In the genomic region with DNA sequence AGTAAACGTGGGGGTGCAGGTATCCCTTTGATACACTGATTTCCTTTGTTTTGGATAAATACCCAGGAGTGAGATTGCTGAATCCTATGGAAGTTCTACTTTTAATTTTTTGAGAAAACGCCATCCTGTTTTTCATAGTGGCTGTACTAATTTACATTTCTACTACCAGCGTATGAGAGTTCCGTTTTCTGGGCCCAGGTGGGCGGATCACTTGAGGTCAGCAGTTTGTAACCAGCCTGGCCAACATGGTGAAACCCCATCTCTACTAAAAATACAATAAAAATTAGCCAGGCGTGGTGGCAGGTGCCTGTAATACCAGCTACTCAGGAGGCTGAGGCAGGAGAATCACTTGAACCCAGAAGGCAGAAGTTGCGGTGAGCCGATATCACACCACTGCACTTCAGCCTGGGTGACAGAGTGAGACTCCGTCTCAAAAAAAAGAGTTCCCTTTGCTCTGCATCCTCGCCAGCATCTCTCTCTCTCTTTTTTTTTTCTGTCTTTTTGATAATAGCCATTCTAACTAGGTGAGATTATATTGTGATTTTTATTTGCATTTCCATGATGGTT, we compare ENCODE assay signal across 13 cellular contexts. TPM values are rescaled to one million over a fixed set of nuclear protein-coding genes. Genes with fewer than 3 reads are reported as not detected.
DNase-seq lines count a peak whose midpoint lies in the region; ATAC-seq, FAIRE-seq and TF ChIP-seq lines count a peak whose summit lies in the region.
"Not testable (repeated sequence)": the region's sequence is repeated elsewhere in the genome, so short reads cannot be mapped to it uniquely, and the experiment has no call there.
"Had no signal": no experiment of that assay in that cellular context is flagged by ENCODE, and none has a peak within 500 bp of the region (broad histone marks: within the 10 kb centered on the region; RNA-seq: fewer than 3 reads in every experiment).

No MANE protein-coding gene starts in this region.

- TF ChIP-seq CTCF in GM06990 (IDR thresholded peaks at IDR 0.05; ENCODE audit: insufficient read depth, low read length, poor library complexity, severe bottlenecking); OCI-LY3 (IDR thresholded peaks at IDR 0.05; ENCODE audit: low read depth, low read length); GM12878 (IDR thresholded peaks at IDR 0.05 in 2 of 3, conservative IDR thresholded peaks at IDR 0.05 in 1 of 3; ENCODE audit: control insufficient read depth in 2 of 3, extremely low read depth in 1 of 3, insufficient read depth in 1 of 3, low read depth in 3 of 3, low read length in 3 of 3): not testable (repeated sequence)

- ATAC-seq in GM18867 (IDR thresholded peaks at IDR 0.05; ENCODE audit: unreplicated experiment) (peak; percentile 62), GM19455 (IDR thresholded peaks at IDR 0.05; ENCODE audit: unreplicated experiment) (peak; percentile 51), HG02588 (IDR thresholded peaks at IDR 0.05; ENCODE audit: unreplicated experiment) (peak; percentile 52), HG03175 (IDR thresholded peaks at IDR 0.05; ENCODE audit: unreplicated experiment) (peak; percentile 63), GM12878 (peak; percentile 79)

- CTCF ChIA-PET in GM12878 (lab: Yijun Ruan, JAX), result interaction anchor here (0.6 to 1.6 kb wide), 6 partner anchors 18 to 1017 kb away, joined by 3 to 11 read pairs (median 4); a partner anchor contains a TSS

- not testable (repeated sequence) for H3K36me3 ChIP-seq in GM06990 (ENCODE audit: control insufficient read depth, insufficient read depth, low read length); OCI-LY3 (replicated peaks; ENCODE audit: low read depth, low read length); GM12878 (ENCODE audit: control insufficient read depth in 2 of 2, insufficient read depth in 2 of 2, low read length in 1 of 2)

- not testable (repeated sequence) for H3K27me3 ChIP-seq in GM06990 (replicated peaks; ENCODE audit: control insufficient read depth, insufficient read depth, low read length); OCI-LY3 (ENCODE audit: low read depth, low read length); GM12878 (replicated peaks in 1 of 2; ENCODE audit: control insufficient read depth in 2 of 2, insufficient read depth in 2 of 2, low read length in 1 of 2)

- not testable (repeated sequence) for H3K9me3 ChIP-seq in OCI-LY3 (ENCODE audit: insufficient read depth, low read length); GM12878 (replicated peaks; ENCODE audit: control insufficient read depth, insufficient read depth, low read length)

- H4K20me1 ChIP-seq in OCI-LY3 (ENCODE audit: insufficient read depth, low read length); GM12878 (ENCODE audit: control insufficient read depth, insufficient read depth): not testable (repeated sequence)

- TF ChIP-seq POLR2A in GM12878 (IDR thresholded peaks at IDR 0.05; ENCODE audit: low read depth, low read length), result not testable (repeated sequence)

- POLR2A ChIA-PET in GM12878 (lab: Charles Lee), result not testable (repeated sequence)

- not testable (repeated sequence) for TF ChIP-seq RAD21 in GM12878 (IDR thresholded peaks at IDR 0.05; ENCODE audit: insufficient read depth, low read depth, low read length)

- not testable (repeated sequence) for H3K79me2 ChIP-seq in OCI-LY3 (ENCODE audit: low read length); GM12878 (ENCODE audit: control insufficient read depth, insufficient read depth, low read length)

- in situ Hi-C loops in GM12878 (cut with MboI), result not testable (repeated sequence)

- H3K9ac ChIP-seq in OCI-LY3 (ENCODE audit: low read length); GM12878 (ENCODE audit: control insufficient read depth, insufficient read depth, low read length): not testable (repeated sequence)

- RAD21 ChIA-PET in GM12878 (lab: Charles Lee; ENCODE audit: unreplicated experiment), result interaction anchor here (1.2 kb wide), 1 partner anchor 22 kb away, joined by 4 read pairs; no protein-coding TSS in a partner anchor

- H3K4me1 ChIP-seq in OCI-LY3 (ENCODE audit: low read length), result peaks cover 42% of the 10 kb centered on the region
- not testable (repeated sequence) for H3K4me1 ChIP-seq in GM12878 (ENCODE audit: control insufficient read depth, insufficient read depth, low read length)

- intact Hi-C loops in GM12878 (cut with micrococcal nuclease; ENCODE audit: unreplicated experiment), result not testable (repeated sequence)

- FAIRE-seq in HTR-8/SVneo (lab: Jason Lieb, UNC), result peak; percentile 48
- not testable (repeated sequence) for FAIRE-seq in GM12878 (lab: Jason Lieb, UNC)

- BruUV-seq in GM12878 (replicated peaks; lab: Mats Ljungman, UMichigan), result not testable (repeated sequence)

- H3K27ac ChIP-seq in OCI-LY3 (ENCODE audit: low read length), result peak overlapping the region; percentile 27; the same call in 1 of the 2 replicates
- H3K27ac ChIP-seq in GM12878 (ENCODE audit: control insufficient read depth, insufficient read depth), result not testable (repeated sequence)

- 2% methylated on average over 10 of the region's 10 CpGs for WGBS in GM12878 (ENCODE audit: insufficient coverage, insufficient replicate concordance, low lambda C conversion rate, missing lambda C conversion rate)

- not testable (repeated sequence) for TF ChIP-seq EP300 in GM12878 (IDR thresholded peaks at IDR 0.05; ENCODE audit: borderline replicate concordance in 1 of 2, control insufficient read depth in 1 of 2, low read depth in 2 of 2, low read length in 2 of 2)

- not testable (repeated sequence) for H2AFZ ChIP-seq in OCI-LY3 (ENCODE audit: low read depth, low read length); GM12878 (ENCODE audit: control insufficient read depth, low read depth, low read length)

- peak overlapping the region; percentile 58 for H3K4me2 ChIP-seq in OCI-LY3 (ENCODE audit: low read length)
- not testable (repeated sequence) for H3K4me2 ChIP-seq in GM12878 (ENCODE audit: control insufficient read depth, insufficient read depth)

- not testable (repeated sequence) for H3K4me3 ChIP-seq in GM06990 (replicated peaks; ENCODE audit: low read depth, low read length); GM12878
- H3K4me3 ChIP-seq in OCI-LY3 (ENCODE audit: low read length), result peak overlapping the region; percentile 38; the same call in 1 of the 2 replicates

- SMC1A ChIA-PET in GM12878 (lab: Charles Lee; ENCODE audit: uncharacterized antibody, unreplicated experiment), result interaction anchor here (0.8 to 4.4 kb wide), 3 partner anchors 18 to 242 kb away, joined by 3 to 36 read pairs (median 3); no protein-coding TSS in a partner anchor

- peak; percentile 21 for DNase-seq in GM06990 (ENCODE audit: extremely low read depth, insufficient read length)
- not testable (repeated sequence) for DNase-seq in HTR-8/SVneo (ENCODE audit: insufficient read length, low spot score); GM12878 (ENCODE audit: low read depth, low spot score)

TF ChIP-seq in GM12878, 131 proteins besides CTCF, POLR2A, EP300 and RAD21:
- TF ChIP-seq SPI1 (IDR thresholded peaks at IDR 0.05; ENCODE audit: borderline replicate concordance, insufficient read depth, low read depth, low read length) (peak; percentile 21; the same call in 1 of the 2 replicates), BHLHE40 (IDR thresholded peaks at IDR 0.05; ENCODE audit: borderline replicate concordance in 1 of 2, low read depth in 2 of 2, low read length in 1 of 2) (peak in 1 of 2 experiments; percentile 74; a peak in 1 of 4 replicates), MTA2 (IDR thresholded peaks at IDR 0.05; ENCODE audit: low read depth) (peak; percentile 24; the same call in 1 of the 2 replicates)

RNA-seq across cellular contexts. Expression of a gene that starts 22.4 kb away (rescaled TPM):
- total RNA-seq in GM12878 (2013; cell fraction: nucleolus; rRNA removed), result 1.5 and 2.0 TPM in 2 replicates
- total RNA-seq in GM12878 (2014; rRNA removed), result not detected in 2 replicates
- not detected in 2 replicates for total RNA-seq in GM12878 (2014; rRNA removed; fragmentation: Illumina TruSeq; extraction: Trizol)
- not detected in 2 replicates for total RNA-seq in GM12878 (2021)
- not detected for polyA plus RNA-seq in GM12878 (2011; ENCODE audit: low read depth)
- not detected in 2 replicates for polyA plus RNA-seq in GM12878 (2011; rRNA removed)
- polyA plus RNA-seq in GM12878 (2011; cell fraction: cytosol; rRNA removed), result not detected in 2 replicates
- not detected in 2 replicates for polyA plus RNA-seq in GM12878 (2011; cell fraction: nucleus; rRNA removed)
- polyA plus RNA-seq in GM12878 (2012), result not detected in 2 replicates
- polyA plus RNA-seq in GM12878 (2014; fragmentation: Illumina TruSeq; extraction: Trizol), result not detected in 2 replicates
- polyA plus RNA-seq in GM12878 (2014; fragmentation: Nextera tagmentation; extraction: Ambion mirVana), result not detected
- polyA plus RNA-seq in GM12878 (2014; rRNA removed), result not detected in 2 replicates
- not detected for polyA plus RNA-seq in GM12878 (2016; fragmentation: Nextera tagmentation; extraction: Ambion mirVana)
- not detected in 2 replicates for polyA minus RNA-seq in GM12878 (2011; rRNA and poly(A)+ RNA removed)
- not detected in 2 replicates for polyA minus RNA-seq in GM12878 (2011; cell fraction: cytosol; rRNA and poly(A)+ RNA removed)
- not detected in 2 replicates for polyA minus RNA-seq in GM12878 (2011; cell fraction: nucleus; rRNA and poly(A)+ RNA removed)
- total RNA-seq: A673; CD8-positive, alpha-beta T cell; K562 had no signal
- polyA plus RNA-seq: BJ, CD14-positive monocyte, K562 had no signal
